ENCODE assay signal across 17 cellular contexts in the genomic region with DNA sequence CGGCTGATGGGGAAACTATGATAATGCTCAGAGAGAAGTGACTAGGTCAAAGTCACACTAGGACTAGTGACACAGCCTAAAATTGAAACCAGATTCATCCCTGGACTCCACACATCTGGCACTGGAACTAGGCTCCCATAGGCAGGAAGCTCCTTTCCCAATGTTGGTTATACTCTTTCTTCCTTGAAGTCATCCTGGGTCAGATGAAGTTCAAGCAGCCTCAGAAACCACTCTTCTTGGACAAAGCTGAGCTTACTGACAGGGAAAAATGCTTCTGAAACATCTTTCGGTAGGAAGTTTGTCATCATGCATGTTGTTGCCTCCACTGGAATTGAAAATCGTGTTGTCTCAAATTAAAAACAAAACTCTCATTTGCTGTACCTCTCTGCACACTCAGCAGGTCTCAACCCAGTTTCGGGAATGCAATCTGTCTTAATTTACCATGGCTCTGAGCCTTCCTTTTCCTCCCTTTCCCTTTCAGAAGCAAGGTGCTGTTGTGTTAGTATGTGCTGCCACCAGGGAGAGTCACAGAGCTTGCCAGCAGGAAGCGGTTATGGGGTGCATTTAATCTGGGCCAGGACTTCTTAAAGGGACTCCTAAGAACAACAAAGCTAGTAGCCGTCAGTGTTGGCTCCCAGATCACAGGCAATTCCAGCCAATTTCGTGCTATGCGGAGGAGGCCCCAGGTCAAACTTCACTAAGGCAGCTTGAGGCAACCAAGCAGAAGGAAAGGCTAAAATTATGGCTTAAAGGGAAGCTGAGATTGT.
A peak's percentile ranks its signal among the peaks of the same experiment; 100 is the strongest.
DNase-seq lines count a peak whose midpoint lies in the region; ATAC-seq and TF ChIP-seq lines count a peak whose summit lies in the region.
"Had no signal": no experiment of that assay in that cellular context is flagged by ENCODE, and none has a peak within 500 bp of the region (broad histone marks: within the 10 kb centered on the region; RNA-seq: fewer than 3 reads in every experiment).

No MANE protein-coding gene starts in this region.

- H3K36me3 Mint-ChIP-seq in activated T-helper 17 cell treated with anti-CD3 and anti-CD28 coated beads, Interleukin-2, amount 50 U/mL, for 72 hours (ENCODE audit: low read depth), result no peaks in the 10 kb centered on the region
- H3K36me3 Mint-ChIP-seq: activated naive CD4-positive, alpha-beta T cell treated with anti-CD3 and anti-CD28 coated beads, Interleukin-2, amount 10 ng/mL, durations not matched to agents 7 days and 5 days had no signal

- no peak overlapping the region for H3K9ac ChIP-seq in fibroblast of lung (ENCODE audit: insufficient read depth, low read length)

- no peaks in the 10 kb centered on the region for H3K4me1 Mint-ChIP-seq in activated T-helper 17 cell treated with anti-CD3 and anti-CD28 coated beads, Interleukin-2, amount 50 U/mL, for 72 hours
- H3K4me1 Mint-ChIP-seq: activated naive CD4-positive, alpha-beta T cell treated with anti-CD3 and anti-CD28 coated beads, Interleukin-2, amount 10 ng/mL, durations not matched to agents 7 days and 5 days had no signal

- H3K79me2 ChIP-seq in fibroblast of lung (ENCODE audit: control insufficient read depth, insufficient read depth, low read length), result no peaks in the 10 kb centered on the region

- no peaks in the 10 kb centered on the region for H3K36me3 ChIP-seq in fibroblast of lung (ENCODE audit: control insufficient read depth, insufficient read depth, low read length)
- H3K36me3 ChIP-seq: gastrocnemius medialis, right lobe of liver had no signal

- H4K20me1 ChIP-seq in fibroblast of lung (ENCODE audit: control insufficient read depth, extremely low read depth, insufficient read depth, low read length), result no peaks in the 10 kb centered on the region

- H3K27ac Mint-ChIP-seq in activated T-helper 17 cell treated with anti-CD3 and anti-CD28 coated beads, Interleukin-2, amount 50 U/mL, for 72 hours, result no peak overlapping the region
- H3K27ac Mint-ChIP-seq: activated naive CD4-positive, alpha-beta T cell treated with anti-CD3 and anti-CD28 coated beads, Interleukin-2, amount 10 ng/mL, durations not matched to agents 7 days and 5 days had no signal

- ATAC-seq in omental fat pad (ENCODE audit: low FRiP score) (peak; percentile 65), GM21390 (IDR thresholded peaks at IDR 0.05; ENCODE audit: unreplicated experiment) (no peak), GM18861 (IDR thresholded peaks at IDR 0.05; ENCODE audit: unreplicated experiment) (no peak)
- ATAC-seq in activated T-helper 17 cell treated with anti-CD3 and anti-CD28 coated beads, Interleukin-2, amount 50 U/mL, for 72 hours (replicated peaks), result no peak
- ATAC-seq: stimulated activated naive CD8-positive, alpha-beta T cell treated with anti-CD3 and anti-CD28 coated beads, Interleukin-15, Interleukin-2, amounts not matched to agents 100 U/mL and 50 U/mL, for 24 hours had no signal

- H3K9me3 Mint-ChIP-seq in activated T-helper 17 cell treated with anti-CD3 and anti-CD28 coated beads, Interleukin-2, amount 50 U/mL, for 72 hours, result no peaks in the 10 kb centered on the region
- H3K9me3 Mint-ChIP-seq: activated naive CD4-positive, alpha-beta T cell treated with anti-CD3 and anti-CD28 coated beads, Interleukin-2, amount 10 ng/mL, durations not matched to agents 7 days and 5 days had no signal

- H3K27me3 Mint-ChIP-seq in activated T-helper 17 cell treated with anti-CD3 and anti-CD28 coated beads, Interleukin-2, amount 50 U/mL, for 72 hours, result peaks cover 10% of the 10 kb centered on the region
- H3K27me3 Mint-ChIP-seq: activated naive CD4-positive, alpha-beta T cell treated with anti-CD3 and anti-CD28 coated beads, Interleukin-2, amount 10 ng/mL, durations not matched to agents 7 days and 5 days had no signal

- H3K4me3 Mint-ChIP-seq in activated T-helper 17 cell treated with anti-CD3 and anti-CD28 coated beads, Interleukin-2, amount 50 U/mL, for 72 hours, result no peak overlapping the region
- H3K4me3 Mint-ChIP-seq: activated naive CD4-positive, alpha-beta T cell treated with anti-CD3 and anti-CD28 coated beads, Interleukin-2, amount 10 ng/mL, durations not matched to agents 7 days and 5 days had no signal

- H3K27me3 ChIP-seq in fibroblast of lung (ENCODE audit: control insufficient read depth, insufficient read depth, low read length), result no peaks in the 10 kb centered on the region
- H3K27me3 ChIP-seq: gastrocnemius medialis, right lobe of liver had no signal

- peak overlapping the region; percentile 76 for H3K27ac ChIP-seq in fibroblast of lung (ENCODE audit: insufficient read depth, low read length)
- H3K27ac ChIP-seq: C4-2B, gastrocnemius medialis, right lobe of liver, SK-N-MC had no signal

- H2AFZ ChIP-seq in fibroblast of lung (ENCODE audit: low read length), result no peak overlapping the region

- no peak overlapping the region for H3K4me3 ChIP-seq in fibroblast of lung (replicated peaks in 1 of 4; ENCODE audit: control extremely low read depth in 1 of 4, insufficient read depth in 1 of 4, low read depth in 3 of 4, low read length in 4 of 4)
- H3K4me3 ChIP-seq: gastrocnemius medialis, right lobe of liver, SK-N-MC had no signal

- TF ChIP-seq CTCF in fibroblast of lung (conservative IDR thresholded peaks at IDR 0.05 in 1 of 2, IDR thresholded peaks at IDR 0.05 in 1 of 2; ENCODE audit: low read depth in 1 of 2, low read length in 2 of 2) (peak; percentile 16 to 18), omental fat pad (IDR thresholded peaks at IDR 0.05) (no peak)

- peaks cover 18% of the 10 kb centered on the region for H3K4me1 ChIP-seq in fibroblast of lung (ENCODE audit: control insufficient read depth, extremely low read depth, insufficient read depth, low read length)
- H3K4me1 ChIP-seq: gastrocnemius medialis, right lobe of liver had no signal

- H3K9me3 ChIP-seq in fibroblast of lung (ENCODE audit: control insufficient read depth, insufficient read depth, low read depth, low read length), result no peaks in the 10 kb centered on the region
- H3K9me3 ChIP-seq: gastrocnemius medialis, right lobe of liver had no signal

- peak overlapping the region; percentile 69 for H3K4me2 ChIP-seq in fibroblast of lung (ENCODE audit: extremely low read depth, insufficient read depth, low read length)

- DNase-seq in EL (peak; percentile 6), RPMI7951 (ENCODE audit: low read depth) (peak; percentile 98), fibroblast of lung (ENCODE audit: low read depth in 2 of 2) (peak; percentile 80 to 91), omental fat pad (ENCODE audit: low spot score) (no peak), OCI-M1 (lab: John Stamatoyannopoulos, UW) (no peak)
- DNase-seq: activated naive CD4-positive, alpha-beta T cell treated with anti-CD3 and anti-CD28 coated beads, Interleukin-2, amount 10 ng/mL, durations not matched to agents 7 days and 5 days; gastrocnemius medialis; kidney; NCI-H1694 treated with DMSO at 0.1 percent for 48 hours; NCI-H82; right lobe of liver; stimulated activated naive CD8-positive, alpha-beta T cell treated with anti-CD3 and anti-CD28 coated beads, Interleukin-15, Interleukin-2, amounts not matched to agents 100 U/mL and 50 U/mL, for 24 hours had no signal

Comparison
In these comparisons a context has a peak if more than half of its experiments do, and no peak if none do; other contexts are left out.
1. DNase-seq: peak in EL (single experiment), RPMI7951 (single experiment) and fibroblast of lung (2 of 2); none in omental fat pad (single experiment) and OCI-M1 (single experiment).
2. CTCF ChIP-seq: peak in fibroblast of lung (2 of 2); none in omental fat pad (0 of 3).